Comparison of ENCODE assay signal across 33 cellular contexts in the genomic region with DNA sequence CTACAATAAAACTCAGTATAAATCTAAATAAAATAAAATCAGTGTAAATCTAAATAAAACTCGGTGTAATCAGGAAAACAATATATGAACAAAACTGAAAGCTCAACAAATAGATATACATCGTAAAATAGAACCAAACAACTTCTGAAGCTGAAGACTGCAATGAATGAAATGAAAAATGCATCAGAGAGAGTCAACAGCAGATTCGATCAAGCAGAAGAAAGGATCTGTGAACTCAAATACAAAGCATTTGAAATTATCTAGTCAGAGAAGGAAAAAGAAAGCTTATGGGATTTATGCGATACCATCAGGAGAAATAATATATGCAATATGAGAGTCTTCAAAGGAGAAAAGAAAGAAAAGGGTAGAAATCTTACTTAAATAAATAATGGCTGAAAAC.
A peak's percentile ranks its signal among the peaks of the same experiment; 100 is the strongest.
DNase-seq lines count a peak whose midpoint lies in the region; ATAC-seq, FAIRE-seq and TF ChIP-seq lines count a peak whose summit lies in the region.
"Had no signal": no experiment of that assay in that cellular context is flagged by ENCODE, and none has a peak within 500 bp of the region (broad histone marks: within the 10 kb centered on the region; RNA-seq: fewer than 3 reads in every experiment).

No MANE protein-coding gene starts in this region.

- DNase-seq in HepG2 (ENCODE audit: low spot score) = no peak
- DNase-seq in right lobe of liver = no peak
- no peak for DNase-seq in K562 (ENCODE audit: extremely low read depth in 1 of 4, low spot score in 3 of 4)
- no peak for DNase-seq in adrenal gland
- no peak for DNase-seq in SK-N-DZ (ENCODE audit: low spot score)
- DNase-seq: 8988T; ACHN; AML-193; BE2C; C1 segment of cervical spinal cord; Caco-2; Calu3; CD4-positive, alpha-beta memory T cell; CD4-positive, alpha-beta T cell; CD4-positive, CD25-positive, alpha-beta regulatory T cell; CD8-positive, alpha-beta memory T cell; CD8-positive, alpha-beta T cell; COR-L47; DMS 273 treated with DMSO at 0.1 percent for 48 hours; DMS153; DMS53; DMS79; DMS79 treated with DMSO at 0.1 percent for 48 hours; DND-41; EL had no signal

- H3K9me3 ChIP-seq in HepG2 (ENCODE audit: low read length) (no peaks in the 10 kb centered on the region), right lobe of liver (no peaks in the 10 kb centered on the region), HEK293 (ENCODE audit: control insufficient read depth, insufficient read depth, low read depth, low read length) (no peaks in the 10 kb centered on the region), K562 (replicated peaks; ENCODE audit: control insufficient read depth, insufficient read depth, low read depth, low read length) (no peaks in the 10 kb centered on the region; the same call in 1 of the 2 replicates), adrenal gland (replicated peaks in 1 of 3) (no peaks in the 10 kb centered on the region)
- H3K9me3 ChIP-seq: BE2C had no signal

- no peak overlapping the region for H3K4me2 ChIP-seq in HepG2 (ENCODE audit: low read depth, low read length)
- H3K4me2 ChIP-seq in K562 (ENCODE audit: insufficient read depth, low read length) = no peak overlapping the region
- H3K4me2 ChIP-seq: A549; BLaER1; BLaER1 treated with 17β-estradiol and CSF1 and Interleukin-3, amounts not matched to agents 10 nM and 100 nM had no signal

- BruUV-seq in HepG2 (replicated peaks; lab: Mats Ljungman, UMichigan) (no TSS peak), K562 (replicated peaks; lab: Mats Ljungman, UMichigan) (no TSS peak)

- intact Hi-C loops in HepG2 (cut with micrococcal nuclease; ENCODE audit: unreplicated experiment) (no loop called here), right lobe of liver (cut with DNase I) (no loop called here), K562 (cut with micrococcal nuclease) (no loop called here), adrenal gland (cut with DNase I) (no loop called here)

- H3K4me1 ChIP-seq in HepG2 (ENCODE audit: insufficient read depth, low read length) = no peaks in the 10 kb centered on the region
- H3K4me1 ChIP-seq in right lobe of liver = no peaks in the 10 kb centered on the region
- no peaks in the 10 kb centered on the region for H3K4me1 ChIP-seq in HEK293 (ENCODE audit: control insufficient read depth, insufficient read depth, low read length)
- H3K4me1 ChIP-seq in K562 (replicated peaks in 1 of 2; ENCODE audit: control insufficient read depth in 2 of 2, insufficient read depth in 2 of 2, low read length in 2 of 2) = no peaks in the 10 kb centered on the region
- no peaks in the 10 kb centered on the region for H3K4me1 ChIP-seq in adrenal gland (replicated peaks in 1 of 2)
- H3K4me1 ChIP-seq: A549; BE2C; BLaER1; BLaER1 treated with 17β-estradiol and CSF1 and Interleukin-3, amounts not matched to agents 10 nM and 100 nM had no signal

- no peaks in the 10 kb centered on the region for H4K20me1 ChIP-seq in HepG2 (ENCODE audit: insufficient read depth, low read length)
- no peaks in the 10 kb centered on the region for H4K20me1 ChIP-seq in K562 (replicated peaks; ENCODE audit: control insufficient read depth, insufficient read depth, low read length)
- H4K20me1 ChIP-seq: BLaER1; BLaER1 treated with 17β-estradiol and CSF1 and Interleukin-3, amounts not matched to agents 10 nM and 100 nM had no signal

- H3K27ac ChIP-seq in HepG2 (ENCODE audit: extremely low read length, insufficient read depth, low read length) (no peak overlapping the region), right lobe of liver (no peak overlapping the region), HEK293 (ENCODE audit: extremely low read depth, low read depth, low read length) (no peak overlapping the region), K562 (ENCODE audit: extremely low read depth, low read depth, low read length) (no peak overlapping the region), adrenal gland (no peak overlapping the region)
- H3K27ac ChIP-seq: 22Rv1; A549; BLaER1; BLaER1 treated with 17β-estradiol and CSF1 and Interleukin-3, amounts not matched to agents 10 nM and 100 nM; C4-2B had no signal

- FAIRE-seq in HepG2 (lab: Jason Lieb, UNC) (no peak), K562 (lab: Jason Lieb, UNC) (no peak)
- FAIRE-seq: A204.1, A549, D721Med had no signal

- POLR2A ChIA-PET in HepG2 (lab: Yijun Ruan, JAX) = no interaction called here
- POLR2A ChIA-PET in HEK293 (lab: Yijun Ruan, JAX) = no interaction called here
- POLR2A ChIA-PET in K562 (lab: Yijun Ruan, JAX) = no interaction called here

- H3K9ac ChIP-seq in HepG2 (ENCODE audit: insufficient read depth, low read depth, low read length) (no peak overlapping the region), K562 (ENCODE audit: insufficient read depth in 1 of 2, low read depth in 2 of 2, low read length in 2 of 2) (no peak overlapping the region)
- H3K9ac ChIP-seq: BLaER1; BLaER1 treated with 17β-estradiol and CSF1 and Interleukin-3, amounts not matched to agents 10 nM and 100 nM had no signal

- H3K79me2 ChIP-seq in HepG2 (ENCODE audit: insufficient read depth, low read length) = no peaks in the 10 kb centered on the region
- H3K79me2 ChIP-seq in K562 (ENCODE audit: control insufficient read depth, insufficient read depth, low read length) = no peaks in the 10 kb centered on the region

- H3K27me3 ChIP-seq in HepG2 (ENCODE audit: control insufficient read depth in 1 of 2, insufficient read depth in 2 of 2, low read length in 2 of 2) (no peaks in the 10 kb centered on the region; a peak in 1 of 5 replicates), right lobe of liver (no peaks in the 10 kb centered on the region), K562 (ENCODE audit: control insufficient read depth in 2 of 2, insufficient read depth in 2 of 2, low read length in 2 of 2) (no peaks in the 10 kb centered on the region), adrenal gland (no peaks in the 10 kb centered on the region)
- H3K27me3 ChIP-seq: BE2C; BLaER1; BLaER1 treated with 17β-estradiol and CSF1 and Interleukin-3, amounts not matched to agents 10 nM and 100 nM had no signal

- ATAC-seq in HepG2 = no peak
- no peak for ATAC-seq in right lobe of liver
- no peak for ATAC-seq in K562
- ATAC-seq: A549; CD8-positive, alpha-beta T cell had no signal

- no peak for TF ChIP-seq POLR2A in HepG2 (IDR thresholded peaks at IDR 0.05; ENCODE audit: insufficient read depth in 1 of 2, low read depth in 2 of 2, low read length in 2 of 2)
- TF ChIP-seq POLR2A in right lobe of liver (IDR thresholded peaks at IDR 0.05) = no peak
- no peak for TF ChIP-seq POLR2A in K562 (conservative IDR thresholded peaks at IDR 0.05)
- no peak for TF ChIP-seq POLR2A in adrenal gland (IDR thresholded peaks at IDR 0.05)

- WGBS in HepG2 (ENCODE audit: low lambda C conversion rate) = 91% methylated on average over 4 of the region's 4 CpGs
- 92% methylated on average over 4 of the region's 4 CpGs for WGBS in right lobe of liver (ENCODE audit: insufficient coverage, low coverage, low lambda C conversion rate, missing lambda C conversion rate)
- WGBS in K562 (ENCODE audit: insufficient coverage, low coverage, missing lambda C conversion rate) = 1% methylated on average over 4 of the region's 4 CpGs
- 92 to 98% (median 96%) methylated on average over 4 of the region's 4 CpGs for WGBS in adrenal gland, 4 donors

- H3K4me3 ChIP-seq in HepG2 (replicated peaks in 1 of 3; ENCODE audit: insufficient read depth in 1 of 3, low read depth in 2 of 3, low read length in 3 of 3) (no peak overlapping the region), right lobe of liver (no peak overlapping the region), HEK293 (ENCODE audit: low read depth, low read length) (no peak overlapping the region), K562 (no peak overlapping the region), adrenal gland (no peak overlapping the region)
- H3K4me3 ChIP-seq: A549; BLaER1; BLaER1 treated with 17β-estradiol and CSF1 and Interleukin-3, amounts not matched to agents 10 nM and 100 nM had no signal

- CTCF ChIA-PET in HepG2 (lab: Yijun Ruan, JAX; ENCODE audit: low intra/inter-chr PET ratio, low total read pairs) = no interaction called here
- CTCF ChIA-PET in HEK293 (lab: Yijun Ruan, JAX) = no interaction called here
- CTCF ChIA-PET in K562 (lab: Yijun Ruan, JAX; ENCODE audit: low intra/inter-chr PET ratio) = no interaction called here

- H3K36me3 ChIP-seq in HepG2 (replicated peaks in 1 of 2; ENCODE audit: control insufficient read depth in 1 of 2, insufficient read depth in 2 of 2, low read length in 2 of 2) (no peaks in the 10 kb centered on the region), right lobe of liver (no peaks in the 10 kb centered on the region), HEK293 (ENCODE audit: control insufficient read depth in 2 of 2, insufficient read depth in 1 of 2, low read length in 2 of 2) (no peaks in the 10 kb centered on the region), K562 (ENCODE audit: control insufficient read depth, insufficient read depth, low read length) (no peaks in the 10 kb centered on the region), adrenal gland (replicated peaks in 1 of 2) (no peaks in the 10 kb centered on the region)
- H3K36me3 ChIP-seq: BE2C; BLaER1; BLaER1 treated with 17β-estradiol and CSF1 and Interleukin-3, amounts not matched to agents 10 nM and 100 nM had no signal

- TF ChIP-seq CTCF in HepG2 (CRISPR knock-in tag; IDR thresholded peaks at IDR 0.05) = no peak
- no peak for TF ChIP-seq CTCF in right lobe of liver (IDR thresholded peaks at IDR 0.05)
- no peak for TF ChIP-seq CTCF in HEK293 (tag by site-specific recombination; IDR thresholded peaks at IDR 0.05)
- TF ChIP-seq CTCF in K562 (IDR thresholded peaks at IDR 0.05 in 2 of 3, conservative IDR thresholded peaks at IDR 0.05 in 1 of 3; ENCODE audit: insufficient read depth in 2 of 3, low read depth in 1 of 3, low read length in 3 of 3) = no peak
- TF ChIP-seq CTCF in adrenal gland (IDR thresholded peaks at IDR 0.05) = no peak

- no peak overlapping the region for H2AFZ ChIP-seq in HepG2 (ENCODE audit: low read length)
- no peak overlapping the region for H2AFZ ChIP-seq in K562 (ENCODE audit: low read depth, low read length)

- H3K9me1 ChIP-seq in K562 (ENCODE audit: control insufficient read depth, insufficient read depth, low read length) = no peaks in the 10 kb centered on the region

- TF ChIP-seq RAD21 in HepG2 (CRISPR knock-in tag; IDR thresholded peaks at IDR 0.05) (no peak), K562 (CRISPR knock-in tag; conservative IDR thresholded peaks at IDR 0.05 in 1 of 2, IDR thresholded peaks at IDR 0.05 in 1 of 2) (no peak)

- TF ChIP-seq EP300 in HepG2 (IDR thresholded peaks at IDR 0.05; ENCODE audit: low read depth in 2 of 2, low read length in 2 of 2) (no peak), HepG2 (CRISPR knock-in tag; IDR thresholded peaks at IDR 0.05; ENCODE audit: borderline replicate concordance) (no peak), K562 (IDR thresholded peaks at IDR 0.05; ENCODE audit: low read length) (no peak)

- in situ Hi-C loops in HepG2 (cut with HindIII; ENCODE audit: extremely low pct_ligation_motif_present, low pct_unique_long_range_greater_than_20kb) (no loop called here), K562 (cut with MboI) (no loop called here)

TF ChIP-seq in K562, 482 proteins besides CTCF, POLR2A, EP300 and RAD21:
- TF ChIP-seq TRIM28 (IDR thresholded peaks at IDR 0.05) = 0 out of 2 replicates have a peak, but pooled peaks have one; percentile 18
- no peak for TF ChIP-seq U2AF1 (optimal IDR thresholded peaks at IDR 0.05; ENCODE audit: low read depth, low read length)
